9 cellular contexts compared by ENCODE assay signal in the genomic region with DNA sequence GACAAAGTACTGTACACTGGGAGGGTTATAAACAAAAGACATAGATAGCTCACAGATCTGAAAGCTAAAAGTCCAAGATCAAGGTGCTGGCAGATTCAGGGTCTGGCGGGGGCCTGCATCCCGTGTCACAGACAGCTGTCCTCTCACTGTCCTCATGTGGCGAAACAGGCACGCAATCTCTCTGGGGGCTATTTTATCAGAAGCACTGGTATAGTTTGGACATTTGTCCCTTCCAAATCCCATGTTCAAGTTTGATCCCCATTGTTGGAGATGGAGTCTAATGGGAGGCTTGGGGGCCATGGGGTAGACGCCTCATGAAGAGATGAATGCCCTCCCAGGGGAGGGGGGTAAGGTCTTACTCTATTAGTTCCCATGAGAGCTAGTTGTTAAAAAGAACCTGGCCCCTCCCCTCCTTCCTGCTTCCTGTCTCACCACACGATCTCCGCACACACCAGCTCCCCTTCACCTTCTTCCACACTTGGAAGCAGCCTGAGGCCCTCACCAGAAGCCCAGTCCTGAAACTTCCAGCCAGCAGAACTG.
DNase-seq lines count a peak whose midpoint lies in the region; ATAC-seq, FAIRE-seq and TF ChIP-seq lines count a peak whose summit lies in the region.
"Had no signal": no experiment of that assay in that cellular context is flagged by ENCODE, and none has a peak within 500 bp of the region (broad histone marks: within the 10 kb centered on the region; RNA-seq: fewer than 3 reads in every experiment).

No MANE protein-coding gene starts in this region.

- POLR2A ChIA-PET in PC-3 (lab: Charles Lee; ENCODE audit: unreplicated experiment): no interaction called here
- POLR2A ChIA-PET in naive thymus-derived CD4-positive, alpha-beta T cell (lab: Charles Lee): interaction anchor here (0.6 to 3.3 kb wide), 23 partner anchors 8 to 1507 kb away, joined by 3 to 30 read pairs (median 4); a partner anchor contains a TSS

- peaks cover 10% of the 10 kb centered on the region for H3K4me1 Mint-ChIP-seq in astrocyte (ENCODE audit: low read depth, unreplicated experiment)
- H3K4me1 Mint-ChIP-seq in naive thymus-derived CD4-positive, alpha-beta T cell: peaks cover 49 to 88% (median 72%) of the 10 kb centered on the region in 7 donors

- TF ChIP-seq CTCF in PC-3 (conservative IDR thresholded peaks at IDR 0.05; ENCODE audit: low read depth, low read length) (no peak), astrocyte (IDR thresholded peaks at IDR 0.05; ENCODE audit: insufficient read depth, low read depth, low read length) (no peak)

- FAIRE-seq in astrocyte (lab: Jason Lieb, UNC): no peak
- FAIRE-seq: islet of Langerhans had no signal

- ATAC-seq in PC-3: no peak
- ATAC-seq in naive thymus-derived CD4-positive, alpha-beta T cell: peak; percentile 29

- H3K4me1 ChIP-seq in PC-3 (ENCODE audit: insufficient read depth, low read length) (peaks cover 19% of the 10 kb centered on the region), astrocyte (ENCODE audit: insufficient read depth, low read length) (peaks cover 10% of the 10 kb centered on the region)
- H3K4me1 ChIP-seq in naive thymus-derived CD4-positive, alpha-beta T cell (ENCODE audit: control insufficient read depth in 2 of 2, insufficient read depth in 2 of 2, low read length in 2 of 2): peaks cover 38 to 47% of the 10 kb centered on the region in 2 donors

- H3K9me2 ChIP-seq in PC-3 (replicated peaks; ENCODE audit: low read length): no peaks in the 10 kb centered on the region

- intact Hi-C loops in PC-3 (cut with micrococcal nuclease): no loop called here
- intact Hi-C loops in naive thymus-derived CD4-positive, alpha-beta T cell (cut with micrococcal nuclease): loop anchor here (5.0 to 10.0 kb wide), 4 partner anchors 333 to 1983 kb away; a partner anchor contains a TSS

- H3K27ac ChIP-seq in PC-3 (ENCODE audit: low read length): peak overlapping the region; percentile 92
- H3K27ac ChIP-seq in astrocyte (ENCODE audit: low read depth, low read length): no peak overlapping the region
- peak overlapping the region; percentile 80 for H3K27ac ChIP-seq in naive thymus-derived CD4-positive, alpha-beta T cell (ENCODE audit: low read depth, low read length)

- H3K4me3 Mint-ChIP-seq in astrocyte (ENCODE audit: unreplicated experiment): no peak overlapping the region
- H3K4me3 Mint-ChIP-seq in naive thymus-derived CD4-positive, alpha-beta T cell: peak overlapping the region; percentile 82 to 100 (median 94)

- H2AFZ ChIP-seq in PC-3 (ENCODE audit: low read length): peak overlapping the region; percentile 71
- peak overlapping the region; percentile 50 for H2AFZ ChIP-seq in astrocyte (ENCODE audit: low read depth, low read length)

- DNase-seq in DMS153 (lab: John Stamatoyannopoulos, UW) (peak; percentile 55), PC-3 (no peak), astrocyte (ENCODE audit: low read depth) (no peak), HT-29 (ENCODE audit: low spot score) (no peak), glomerular visceral epithelial cell (ENCODE audit: extremely low spot score) (no peak), NCI-H146 (lab: John Stamatoyannopoulos, UW) (no peak)
- DNase-seq in naive thymus-derived CD4-positive, alpha-beta T cell: peak in 8 of 9 donors; percentile 31 to 61 (median 44)
- DNase-seq in stimulated activated CD8-positive, alpha-beta memory T cell treated with anti-CD3 and anti-CD28 coated beads, Interleukin-4, amount 100 ng/mL, for 48 hours: no peak

- no peaks in the 10 kb centered on the region for H3K27me3 ChIP-seq in PC-3 (ENCODE audit: low read length)
- H3K27me3 ChIP-seq in astrocyte (ENCODE audit: insufficient read depth, low read length): no peaks in the 10 kb centered on the region
- no peaks in the 10 kb centered on the region for H3K27me3 ChIP-seq in naive thymus-derived CD4-positive, alpha-beta T cell (ENCODE audit: control insufficient read depth in 2 of 2, insufficient read depth in 2 of 2, low read length in 2 of 2)

- H3K36me3 ChIP-seq in PC-3 (ENCODE audit: low read depth, low read length) (no peaks in the 10 kb centered on the region), astrocyte (ENCODE audit: insufficient read depth, low read length) (no peaks in the 10 kb centered on the region)
- H3K36me3 ChIP-seq in naive thymus-derived CD4-positive, alpha-beta T cell (ENCODE audit: control insufficient read depth in 2 of 3, insufficient read depth in 3 of 3, low read length in 3 of 3): no peaks in the 10 kb centered on the region

- no peaks in the 10 kb centered on the region for H3K9me3 Mint-ChIP-seq in astrocyte (ENCODE audit: unreplicated experiment)
- peaks cover 0 to 18% (median 0%) of the 10 kb centered on the region in 11 donors for H3K9me3 Mint-ChIP-seq in naive thymus-derived CD4-positive, alpha-beta T cell

- H3K79me2 ChIP-seq in PC-3 (ENCODE audit: low read length) (no peaks in the 10 kb centered on the region), astrocyte (ENCODE audit: insufficient read depth, low read length) (no peaks in the 10 kb centered on the region)

- H3K9ac ChIP-seq in PC-3 (ENCODE audit: low read length): peak overlapping the region; percentile 63
- H3K9ac ChIP-seq in astrocyte (ENCODE audit: low read length): no peak overlapping the region

- H3K4me2 ChIP-seq in PC-3 (ENCODE audit: low read length) (peak overlapping the region; percentile 54), astrocyte (ENCODE audit: low read length) (peak overlapping the region; percentile 44)

- H3F3A ChIP-seq in PC-3 (ENCODE audit: low read length, unreplicated experiment): no peaks in the 10 kb centered on the region

- H3K4me3 ChIP-seq in PC-3 (ENCODE audit: low read length): no peak overlapping the region
- H3K4me3 ChIP-seq in astrocyte (ENCODE audit: insufficient read depth, low read depth, low read length): no peak overlapping the region
- peak overlapping the region; percentile 40 for H3K4me3 ChIP-seq in naive thymus-derived CD4-positive, alpha-beta T cell (ENCODE audit: low read length)

- no peaks in the 10 kb centered on the region for H3K9me3 ChIP-seq in PC-3 (ENCODE audit: low read length)
- H3K9me3 ChIP-seq in astrocyte (ENCODE audit: insufficient read depth, low read depth, low read length): no peaks in the 10 kb centered on the region
- no peaks in the 10 kb centered on the region for H3K9me3 ChIP-seq in naive thymus-derived CD4-positive, alpha-beta T cell (ENCODE audit: control insufficient read depth in 2 of 3, low read length in 3 of 3)

- H4K20me1 ChIP-seq in PC-3 (ENCODE audit: low read length): no peaks in the 10 kb centered on the region
- H4K20me1 ChIP-seq in astrocyte (ENCODE audit: insufficient read depth, low read length): no peaks in the 10 kb centered on the region

- H3K27ac Mint-ChIP-seq in astrocyte (ENCODE audit: unreplicated experiment): peak overlapping the region; percentile 88
- H3K27ac Mint-ChIP-seq in naive thymus-derived CD4-positive, alpha-beta T cell: peak overlapping the region; percentile 88 to 100 (median 98)

- no peaks in the 10 kb centered on the region for H3K27me3 Mint-ChIP-seq in astrocyte (ENCODE audit: low read depth, unreplicated experiment)
- peaks cover 0 to under 1% (median 0%) of the 10 kb centered on the region in 5 donors for H3K27me3 Mint-ChIP-seq in naive thymus-derived CD4-positive, alpha-beta T cell

- BruUV-seq in PC-3 (replicated peaks; lab: Mats Ljungman, UMichigan): no TSS peak

- CTCF ChIA-PET in PC-3 (lab: Charles Lee): interaction anchor here (0.6 kb wide), 1 partner anchor 376 kb away, joined by 3 read pairs; no protein-coding TSS in a partner anchor
- CTCF ChIA-PET in naive thymus-derived CD4-positive, alpha-beta T cell (lab: Charles Lee): interaction anchor here (1.1 to 1.5 kb wide), 6 partner anchors 9 to 442 kb away, joined by 3 to 6 read pairs (median 4); no protein-coding TSS in a partner anchor

- H3K36me3 Mint-ChIP-seq in astrocyte (ENCODE audit: low read depth, unreplicated experiment): no peaks in the 10 kb centered on the region
- H3K36me3 Mint-ChIP-seq in naive thymus-derived CD4-positive, alpha-beta T cell: peaks cover 10 to 55% (median 23%) of the 10 kb centered on the region in 5 donors

Comparison
In these comparisons a context has a peak if more than half of its experiments do, and no peak if none do; other contexts are left out.
1. DNase-seq: peak in DMS153 (single experiment) and naive thymus-derived CD4-positive, alpha-beta T cell (8 of 9); none in PC-3 (single experiment), astrocyte (single experiment), HT-29 (single experiment), glomerular visceral epithelial cell (single experiment), stimulated activated CD8-positive, alpha-beta memory T cell treated with anti-CD3 and anti-CD28 coated beads, Interleukin-4, amount 100 ng/mL, for 48 hours (single experiment) and NCI-H146 (single experiment).